Comparison of ENCODE assay signal across 1 cellular context in genomic region chr4:83509156-83509585, GRCh38.
A peak's percentile ranks its signal among the peaks of the same experiment; 100 is the strongest.
TF ChIP-seq lines count a peak whose summit lies in the region.
"Not testable (repeated sequence)": the region's sequence is repeated elsewhere in the genome, so short reads cannot be mapped to it uniquely, and the experiment has no call there.

No MANE protein-coding gene starts in this region.

TF ChIP-seq in K562, 482 proteins besides CTCF, POLR2A, EP300 and RAD21 (continues in another document):
- peak; percentile 69 for TF ChIP-seq SMC3 (conservative IDR thresholded peaks at IDR 0.05; ENCODE audit: insufficient read depth, low read depth, low read length)
- TF ChIP-seq SMARCA5 (IDR thresholded peaks at IDR 0.05) = peak; percentile 73
- TF ChIP-seq ASH1L (IDR thresholded peaks at IDR 0.05; ENCODE audit: borderline replicate concordance, low read depth, partially characterized antibody) = peak; percentile 39
- TF ChIP-seq TOE1 (IDR thresholded peaks at IDR 0.05; ENCODE audit: borderline replicate concordance) = peak; percentile 55; the same call in 1 of the 2 replicates
- TF ChIP-seq TOE1 (CRISPR knock-in tag; IDR thresholded peaks at IDR 0.05; ENCODE audit: borderline replicate concordance, low read depth); NR2C1 (tag; IDR thresholded peaks at IDR 0.05); JUND (IDR thresholded peaks at IDR 0.05; ENCODE audit: borderline replicate concordance, low read depth, low read length): not testable (repeated sequence)
- peak; percentile 75 for TF ChIP-seq CHAMP1 (IDR thresholded peaks at IDR 0.05)
- peak; percentile 78 for TF ChIP-seq ARID2 (IDR thresholded peaks at IDR 0.05)
- peak in 1 of 2 experiments; percentile 15; a peak in 1 of 4 replicates for TF ChIP-seq MAZ (CRISPR knock-in tag; conservative IDR thresholded peaks at IDR 0.05 in 1 of 2, IDR thresholded peaks at IDR 0.05 in 1 of 2)
- peak; percentile 78 for TF ChIP-seq HDGF (IDR thresholded peaks at IDR 0.05)
- peak; percentile 87 for TF ChIP-seq EHMT2 (IDR thresholded peaks at IDR 0.05)
- peak; percentile 84 for TF ChIP-seq CC2D1A (IDR thresholded peaks at IDR 0.05)
- TF ChIP-seq TRIM25 (IDR thresholded peaks at IDR 0.05; ENCODE audit: borderline replicate concordance) = 0 out of 2 replicates have a peak, but pooled peaks have one; percentile 69
- peak; percentile 36; the same call in 1 of the 2 replicates for TF ChIP-seq SMAD4 (CRISPR knock-in tag; conservative IDR thresholded peaks at IDR 0.05)
- 0 out of 3 replicates have a peak, but pooled peaks of 1 of the 2 experiments have one; percentile 37 for TF ChIP-seq CBX3 (IDR thresholded peaks at IDR 0.05; ENCODE audit: borderline replicate concordance in 1 of 2, low read length in 2 of 2)
- peak; percentile 75 for TF ChIP-seq DEAF1 (CRISPR knock-in tag; IDR thresholded peaks at IDR 0.05)
- peak; percentile 64 for TF ChIP-seq PHB2 (IDR thresholded peaks at IDR 0.05; ENCODE audit: low read depth)
- 0 out of 2 replicates have a peak, but pooled peaks have one; percentile 11 for TF ChIP-seq RB1 (IDR thresholded peaks at IDR 0.05; ENCODE audit: low read depth)
- TF ChIP-seq MCM7 (IDR thresholded peaks at IDR 0.05) = peak in 1 of 2 experiments; percentile 68; a peak in 1 of 4 replicates
- TF ChIP-seq NKRF (IDR thresholded peaks at IDR 0.05; ENCODE audit: borderline replicate concordance) = peak; percentile 56; the same call in 1 of the 2 replicates
- 0 out of 2 replicates have a peak, but pooled peaks have one; percentile 21 for TF ChIP-seq ZEB2 (IDR thresholded peaks at IDR 0.05)
- TF ChIP-seq THRB (CRISPR knock-in tag; conservative IDR thresholded peaks at IDR 0.05) = peak; percentile 45
- peak; percentile 86 for TF ChIP-seq NFIC (IDR thresholded peaks at IDR 0.05)
- peak; percentile 59; the same call in 1 of the 2 replicates for TF ChIP-seq ZBTB26 (CRISPR knock-in tag; IDR thresholded peaks at IDR 0.05)
- peak; percentile 19; the same call in 1 of the 2 replicates for TF ChIP-seq EP400 (IDR thresholded peaks at IDR 0.05)
- TF ChIP-seq ARID1B (IDR thresholded peaks at IDR 0.05) = peak; percentile 41; the same call in 1 of the 2 replicates
- TF ChIP-seq NR2C1 (IDR thresholded peaks at IDR 0.05) = 0 out of 2 replicates have a peak, but pooled peaks have one; percentile 26
- 0 out of 3 replicates have a peak, but pooled peaks have one; percentile 1 for TF ChIP-seq JUND (tag; IDR thresholded peaks at IDR 0.05; ENCODE audit: borderline replicate concordance, low read depth, low read length)
- peak; percentile 55 to 92 (median 86) for TF ChIP-seq YY1 (IDR thresholded peaks at IDR 0.05; ENCODE audit: borderline replicate concordance in 1 of 3, control insufficient read depth in 1 of 3, extremely low read depth in 1 of 3, insufficient read depth in 3 of 3, insufficient read length in 1 of 3, insufficient replicate concordance in 2 of 3, low read depth in 1 of 3, low read length in 2 of 3)
- 0 out of 2 replicates have a peak, but pooled peaks have one; percentile 40 for TF ChIP-seq ZNF592 (IDR thresholded peaks at IDR 0.05)
- peak; percentile 77; the same call in 1 of the 2 replicates for TF ChIP-seq HLTF (IDR thresholded peaks at IDR 0.05)
- peak; percentile 35; the same call in 1 of the 2 replicates for TF ChIP-seq BCOR (IDR thresholded peaks at IDR 0.05)
- TF ChIP-seq MNT (conservative IDR thresholded peaks at IDR 0.05) = 0 out of 4 replicates have a peak, but pooled peaks of 1 of the 2 experiments have one; percentile 21
- TF ChIP-seq PHF20 (IDR thresholded peaks at IDR 0.05; ENCODE audit: partially characterized antibody) = peak; percentile 45
- TF ChIP-seq AFF1 (IDR thresholded peaks at IDR 0.05; ENCODE audit: low read depth in 1 of 2, partially characterized antibody in 2 of 2) = peak in 1 of 2 experiments; percentile 24
- TF ChIP-seq LARP7 (IDR thresholded peaks at IDR 0.05) = peak; percentile 60; the same call in 1 of the 2 replicates
